ENCODE assay signal across 2 cellular contexts in genomic region chr16:85627102-85627834, GRCh38.
TF ChIP-seq lines count a peak whose summit lies in the region.

No MANE protein-coding gene starts in this region.

TF ChIP-seq in SK-N-SH, 30 proteins besides CTCF, POLR2A, EP300 and RAD21:
- TF ChIP-seq FOSL2 (IDR thresholded peaks at IDR 0.05; ENCODE audit: borderline replicate concordance, low read depth) (no peak), RFX5 (IDR thresholded peaks at IDR 0.05; ENCODE audit: low read length) (no peak), YY1 (IDR thresholded peaks at IDR 0.05; ENCODE audit: low read depth) (no peak), TEAD4 (IDR thresholded peaks at IDR 0.05; ENCODE audit: borderline replicate concordance, insufficient read depth) (no peak), SMC3 (IDR thresholded peaks at IDR 0.05; ENCODE audit: low read depth, low read length) (no peak), MAX (IDR thresholded peaks at IDR 0.05; ENCODE audit: low read depth) (no peak), FOXJ3 (CRISPR knock-in tag; IDR thresholded peaks at IDR 0.05) (no peak), MEF2A (IDR thresholded peaks at IDR 0.05; ENCODE audit: borderline replicate concordance, low read depth) (no peak), IRF3 (IDR thresholded peaks at IDR 0.05; ENCODE audit: low read depth, low read length) (no peak), GATA2 (CRISPR knock-in tag; IDR thresholded peaks at IDR 0.05) (no peak), USF1 (IDR thresholded peaks at IDR 0.05; ENCODE audit: borderline replicate concordance, low read depth) (no peak), SIN3A (IDR thresholded peaks at IDR 0.05; ENCODE audit: borderline replicate concordance, low read depth, low read length) (no peak), ELF1 (IDR thresholded peaks at IDR 0.05) (no peak), ZBTB33 (IDR thresholded peaks at IDR 0.05; ENCODE audit: borderline replicate concordance, low read depth) (no peak), GABPA (IDR thresholded peaks at IDR 0.05; ENCODE audit: low read depth) (no peak), FOXM1 (IDR thresholded peaks at IDR 0.05; ENCODE audit: low read depth) (no peak), TCF12 (IDR thresholded peaks at IDR 0.05) (no peak), NRF1 (IDR thresholded peaks at IDR 0.05; ENCODE audit: low read depth, low read length) (no peak)

TF ChIP-seq in SK-N-SH treated with all-trans-retinoic acid at 6 μM for 48 hours, 23 proteins besides CTCF, POLR2A, EP300 and RAD21:
- no peak for TF ChIP-seq TSHZ2 (CRISPR knock-in tag; IDR thresholded peaks at IDR 0.05)
- TF ChIP-seq CREB5 (CRISPR knock-in tag; IDR thresholded peaks at IDR 0.05; ENCODE audit: low read depth) = no peak
- TF ChIP-seq SNAI2 (CRISPR knock-in tag; IDR thresholded peaks at IDR 0.05) = no peak
- TF ChIP-seq GLIS3 (CRISPR knock-in tag; IDR thresholded peaks at IDR 0.05) = no peak
- TF ChIP-seq BACH2 (CRISPR knock-in tag; IDR thresholded peaks at IDR 0.05; ENCODE audit: borderline replicate concordance) = no peak
- TF ChIP-seq RARB (CRISPR knock-in tag; IDR thresholded peaks at IDR 0.05) = no peak
- no peak for TF ChIP-seq CSDC2 (CRISPR knock-in tag; IDR thresholded peaks at IDR 0.05)
- TF ChIP-seq POU6F1 (CRISPR knock-in tag; IDR thresholded peaks at IDR 0.05; ENCODE audit: borderline replicate concordance, low read depth) = no peak
